22 cellular contexts compared by ENCODE assay signal in genomic region chr6:84457276-84457675, GRCh38.
DNase-seq lines count a peak whose midpoint lies in the region; ATAC-seq, FAIRE-seq and TF ChIP-seq lines count a peak whose summit lies in the region.
"Had no signal": no experiment of that assay in that cellular context is flagged by ENCODE, and none has a peak within 500 bp of the region (broad histone marks: within the 10 kb centered on the region; RNA-seq: fewer than 3 reads in every experiment).

No MANE protein-coding gene starts in this region.

- H3K4me1 Mint-ChIP-seq in astrocyte (ENCODE audit: low read depth, unreplicated experiment): peaks cover 7% of the 10 kb centered on the region
- H3K4me1 Mint-ChIP-seq: CD4-positive, alpha-beta memory T cell had no signal

- H3K36me3 ChIP-seq in astrocyte (ENCODE audit: insufficient read depth, low read length): no peaks in the 10 kb centered on the region
- H3K36me3 ChIP-seq: BLaER1 had no signal

- no peaks in the 10 kb centered on the region for H4K20me1 ChIP-seq in astrocyte (ENCODE audit: insufficient read depth, low read length)
- H4K20me1 ChIP-seq: BLaER1 had no signal

- no peak overlapping the region for H3K4me3 ChIP-seq in astrocyte (ENCODE audit: insufficient read depth, low read depth, low read length)
- H3K4me3 ChIP-seq: BLaER1, GM12878 had no signal

- H3K4me1 ChIP-seq in astrocyte (ENCODE audit: insufficient read depth, low read length): peaks cover 8% of the 10 kb centered on the region
- H3K4me1 ChIP-seq: BLaER1 had no signal

- no peaks in the 10 kb centered on the region for H3K27me3 ChIP-seq in astrocyte (ENCODE audit: insufficient read depth, low read length)
- H3K27me3 ChIP-seq: BLaER1 had no signal

- intact Hi-C loops in sciatic nerve (cut with DNase I): no loop called here

- no peak overlapping the region for H3K27ac Mint-ChIP-seq in astrocyte (ENCODE audit: unreplicated experiment)
- H3K27ac Mint-ChIP-seq: CD4-positive, alpha-beta memory T cell had no signal

- no peaks in the 10 kb centered on the region for H3K9me3 ChIP-seq in astrocyte (ENCODE audit: insufficient read depth, low read depth, low read length)
- H3K9me3 ChIP-seq: BLaER1 had no signal

- no peak overlapping the region for H3K9ac ChIP-seq in astrocyte (ENCODE audit: low read length)
- H3K9ac ChIP-seq: BLaER1 had no signal

- DNase-seq in HT-29 (ENCODE audit: low spot score): peak; percentile 74
- peak; percentile 68 for DNase-seq in astrocyte (ENCODE audit: low read depth)
- DNase-seq in kidney tubule cell (ENCODE audit: low spot score): peak; percentile 5
- DNase-seq in sciatic nerve (ENCODE audit: low spot score): no peak
- no peak for DNase-seq in NCI-H2107 treated with DMSO at 0.1 percent for 48 hours (lab: John Stamatoyannopoulos, UW; ENCODE audit: unreplicated experiment)
- no peak for DNase-seq in retina
- DNase-seq: CD4-positive, alpha-beta memory T cell; EL; GOT3; MM.1S; NCI-H1092 treated with DMSO at 0.1 percent for 48 hours; NCI-H146; NCI-H2081 treated with DMSO at 0.1 percent for 48 hours; NCI-H748 treated with DMSO at 0.1 percent for 48 hours; NK-92 treated with Interleukin-12 subunit alpha and Interleukin-12 subunit beta, amount 100 ng/mL, for 24 hours; RPMI8226; SHP77 treated with DMSO at 0.1 percent for 48 hours had no signal

- H3K36me3 Mint-ChIP-seq in astrocyte (ENCODE audit: low read depth, unreplicated experiment): peaks cover 1% of the 10 kb centered on the region
- H3K36me3 Mint-ChIP-seq: CD4-positive, alpha-beta memory T cell had no signal

- no peaks in the 10 kb centered on the region for H3K9me3 Mint-ChIP-seq in astrocyte (ENCODE audit: unreplicated experiment)

- no peak overlapping the region for H3K4me2 ChIP-seq in astrocyte (ENCODE audit: low read length)
- H3K4me2 ChIP-seq: BLaER1 had no signal

- H2AFZ ChIP-seq in astrocyte (ENCODE audit: low read depth, low read length): no peak overlapping the region

- no peak overlapping the region for H3K27ac ChIP-seq in astrocyte (ENCODE audit: low read depth, low read length)
- H3K27ac ChIP-seq: BLaER1 had no signal

- no peak for FAIRE-seq in astrocyte (lab: Jason Lieb, UNC)
- FAIRE-seq: GM12878, GM19239 had no signal

- H3K27me3 Mint-ChIP-seq in astrocyte (ENCODE audit: low read depth, unreplicated experiment): no peaks in the 10 kb centered on the region
- H3K27me3 Mint-ChIP-seq: CD4-positive, alpha-beta memory T cell had no signal

- H3K4me3 Mint-ChIP-seq in astrocyte (ENCODE audit: unreplicated experiment): no peak overlapping the region
- H3K4me3 Mint-ChIP-seq: CD4-positive, alpha-beta memory T cell had no signal

- H3K79me2 ChIP-seq in astrocyte (ENCODE audit: insufficient read depth, low read length): no peaks in the 10 kb centered on the region

- ATAC-seq in sciatic nerve (peak; percentile 88), SK-N-SH treated with all-trans-retinoic acid at 6 μM for 48 hours (no peak)
- ATAC-seq: GM12878, HCT116 had no signal

- TF ChIP-seq CTCF in astrocyte (IDR thresholded peaks at IDR 0.05; ENCODE audit: insufficient read depth, low read depth, low read length): no peak

TF ChIP-seq in SK-N-SH treated with all-trans-retinoic acid at 6 μM for 48 hours, 23 proteins besides CTCF, POLR2A, EP300 and RAD21:
- TF ChIP-seq ZFP30 (CRISPR knock-in tag; IDR thresholded peaks at IDR 0.05) (no peak), ISL1 (CRISPR knock-in tag; IDR thresholded peaks at IDR 0.05) (no peak), TCF4 (CRISPR knock-in tag; IDR thresholded peaks at IDR 0.05; ENCODE audit: borderline replicate concordance) (no peak), POU6F1 (CRISPR knock-in tag; IDR thresholded peaks at IDR 0.05; ENCODE audit: borderline replicate concordance, low read depth) (no peak), ESRRG (CRISPR knock-in tag; IDR thresholded peaks at IDR 0.05) (no peak), PPARA (CRISPR knock-in tag; IDR thresholded peaks at IDR 0.05; ENCODE audit: borderline replicate concordance) (no peak), ZFP3 (CRISPR knock-in tag; IDR thresholded peaks at IDR 0.05) (no peak)

Comparison
In these comparisons a context has a peak if more than half of its experiments do, and no peak if none do; other contexts are left out.
1. DNase-seq: peak in HT-29 (single experiment), astrocyte (single experiment) and kidney tubule cell (single experiment); none in sciatic nerve (single experiment), NCI-H2107 treated with DMSO at 0.1 percent for 48 hours (single experiment) and retina (single experiment).